Comparison of ENCODE assay signal across 19 cellular contexts in genomic region chr9:130806388-130806716, GRCh38. TPM values are rescaled to one million over a fixed set of nuclear protein-coding genes. Genes with fewer than 3 reads are reported as not detected.
DNase-seq lines count a peak whose midpoint lies in the region; FAIRE-seq and TF ChIP-seq lines count a peak whose summit lies in the region.
"Had no signal": no experiment of that assay in that cellular context is flagged by ENCODE, and none has a peak within 500 bp of the region (broad histone marks: within the 10 kb centered on the region; RNA-seq: fewer than 3 reads in every experiment).

No MANE protein-coding gene starts in this region.

- no peak overlapping the region for H3K9ac ChIP-seq in BLaER1
- H3K9ac ChIP-seq: SK-N-SH had no signal

- intact Hi-C loops in OCI-LY7 (cut with micrococcal nuclease; ENCODE audit: unreplicated experiment), result no loop called here

- TF ChIP-seq CTCF in OCI-LY7 (conservative IDR thresholded peaks at IDR 0.05; ENCODE audit: low read length) (no peak), neural crest cell (conservative IDR thresholded peaks at IDR 0.05) (no peak)

- H3K4me1 ChIP-seq in BLaER1 (peaks cover 16% of the 10 kb centered on the region), OCI-LY7 (ENCODE audit: insufficient read depth, low read length, poor library complexity, severe bottlenecking) (peaks cover 15% of the 10 kb centered on the region)

- H3K9me3 Mint-ChIP-seq in neural crest cell, result peaks cover 12% of the 10 kb centered on the region
- H3K9me3 Mint-ChIP-seq: CD4-positive, alpha-beta memory T cell; T-cell had no signal

- H3K9me3 ChIP-seq in BLaER1 (peaks cover 11% of the 10 kb centered on the region; the same call in 1 of the 2 replicates), OCI-LY7 (ENCODE audit: low read length) (no peaks in the 10 kb centered on the region)

- peaks cover 17% of the 10 kb centered on the region for H3K4me1 Mint-ChIP-seq in neural crest cell

- H3K4me3 ChIP-seq in BLaER1, result no peak overlapping the region
- H3K4me3 ChIP-seq in OCI-LY7 (ENCODE audit: low read depth, low read length, poor library complexity, severe bottlenecking), result no peak overlapping the region

- H3K36me3 ChIP-seq in BLaER1, result 0 out of 2 replicates have a peak, but pooled peaks cover 4% of the 10 kb centered on the region
- no peaks in the 10 kb centered on the region for H3K36me3 ChIP-seq in OCI-LY7 (ENCODE audit: insufficient read depth, low read length)

- no peaks in the 10 kb centered on the region for H3K27me3 Mint-ChIP-seq in neural crest cell (ENCODE audit: low read depth)
- H3K27me3 Mint-ChIP-seq: CD4-positive, alpha-beta memory T cell; T-cell had no signal

- no peak overlapping the region for H2AFZ ChIP-seq in OCI-LY7 (ENCODE audit: low read length)

- CTCF ChIA-PET in OCI-LY7 (lab: Charles Lee; ENCODE audit: unreplicated experiment), result no interaction called here

- no TSS peak for BruUV-seq in OCI-LY7 (replicated peaks; lab: Mats Ljungman, UMichigan)

- no peaks in the 10 kb centered on the region for H3K27me3 ChIP-seq in BLaER1

- H3K27ac ChIP-seq in BLaER1, result no peak overlapping the region
- H3K27ac ChIP-seq in OCI-LY7 (ENCODE audit: low read depth, low read length, poor library complexity, severe bottlenecking), result peak overlapping the region; percentile 19

- H3K4me2 ChIP-seq in BLaER1 (0 out of 2 replicates have a peak overlapping the region, but pooled peaks have one; percentile 6), OCI-LY7 (ENCODE audit: low read length) (peak overlapping the region; percentile 46)
- H3K4me2 ChIP-seq: SK-N-SH had no signal

- H3K79me2 ChIP-seq in OCI-LY7 (ENCODE audit: insufficient read depth, low read depth, low read length), result no peaks in the 10 kb centered on the region

- DNase-seq in GM18507 (ENCODE audit: extremely low spot score, insufficient read length, low read depth), result no peak
- peak; percentile 19 for DNase-seq in OCI-LY7 (ENCODE audit: low spot score)
- no peak for DNase-seq in neural crest cell (ENCODE audit: low read depth, low spot score)
- no peak for DNase-seq in NCI-H345 treated with DMSO at 0.1 percent for 48 hours (lab: John Stamatoyannopoulos, UW; ENCODE audit: unreplicated experiment)
- DNase-seq in NCI-H748 treated with DMSO at 0.1 percent for 48 hours (lab: John Stamatoyannopoulos, UW), result no peak
- no peak for DNase-seq in OCI-M1 (lab: John Stamatoyannopoulos, UW)
- DNase-seq: Calu3; CD4-positive, alpha-beta memory T cell; DMS79 treated with DMSO at 0.1 percent for 48 hours; HFFc6; NCI-H1105 treated with DMSO at 0.1 percent for 48 hours; NCI-H187; NCI-H446; Right ventricle myocardium superior; SK-N-SH; T-cell had no signal

- no peak overlapping the region for H3K4me3 Mint-ChIP-seq in neural crest cell
- H3K4me3 Mint-ChIP-seq: CD4-positive, alpha-beta memory T cell; HFFc6; T-cell had no signal

- peak; percentile 46 for FAIRE-seq in GM18507 (lab: Jason Lieb, UNC)
- FAIRE-seq: G401.6, RCC 7860 had no signal

- peaks cover 11% of the 10 kb centered on the region for H3K36me3 Mint-ChIP-seq in neural crest cell (ENCODE audit: low read depth)

- H4K20me1 ChIP-seq in BLaER1 (peaks cover 13% of the 10 kb centered on the region; the same call in 1 of the 2 replicates), OCI-LY7 (ENCODE audit: insufficient read depth, low read length) (0 out of 2 replicates have a peak, but pooled peaks cover 12% of the 10 kb centered on the region)

- peak overlapping the region; percentile 65 for H3K27ac Mint-ChIP-seq in neural crest cell (ENCODE audit: unreplicated experiment)
- H3K27ac Mint-ChIP-seq: CD4-positive, alpha-beta memory T cell; HFFc6; T-cell had no signal

- H3K9me2 ChIP-seq in OCI-LY7 (ENCODE audit: insufficient read depth, low read length), result no peaks in the 10 kb centered on the region
- H3K9me2 ChIP-seq: SK-N-SH had no signal

- POLR2A ChIA-PET in OCI-LY7 (lab: Charles Lee), result interaction anchor here (0.6 to 0.9 kb wide), 2 partner anchors 38 to 520 kb away, joined by 3 to 8 read pairs; no protein-coding TSS in a partner anchor

RNA-seq across cellular contexts. Expression of gene ABL1, which starts 28.7 kb away (rescaled TPM):
- 7.8 and 8.1 TPM in 2 replicates for total RNA-seq in OCI-LY7 (2014; rRNA removed; shearing (Covaris generic))
- total RNA-seq in OCI-LY7 (2022) (28.3 and 33.7 TPM in 2 replicates), neural crest cell (88.9 and 91.0 TPM in 2 replicates)
